28 cellular contexts compared by ENCODE assay signal in genomic region chr15:64519897-64520296, GRCh38. TPM values are rescaled to one million over a fixed set of nuclear protein-coding genes. Genes with fewer than 3 reads are reported as not detected.
DNase-seq lines count a peak whose midpoint lies in the region; TF ChIP-seq lines count a peak whose summit lies in the region.
"Had no signal": no experiment of that assay in that cellular context is flagged by ENCODE, and none has a peak within 500 bp of the region (broad histone marks: within the 10 kb centered on the region; RNA-seq: fewer than 3 reads in every experiment).

No MANE protein-coding gene starts in this region.

- peaks cover 38 to 45% of the 10 kb centered on the region in 2 experiments for H3K4me1 Mint-ChIP-seq in H9

- no peaks in the 10 kb centered on the region for H4K20me1 ChIP-seq in H9 (ENCODE audit: control insufficient read depth, insufficient read depth, insufficient read length)
- H4K20me1 ChIP-seq in smooth muscle cell (ENCODE audit: low read depth): peaks cover 98% of the 10 kb centered on the region

- H3K36me3 ChIP-seq in smooth muscle cell (ENCODE audit: low read depth) (no peaks in the 10 kb centered on the region), transverse colon (no peaks in the 10 kb centered on the region)

- H3K4me2 ChIP-seq in H9 (ENCODE audit: insufficient read depth, insufficient read length, low read length): no peak overlapping the region
- no peak overlapping the region for H3K4me2 ChIP-seq in smooth muscle cell

- H3K18ac ChIP-seq in H9 (ENCODE audit: insufficient read length, low read depth, low read length): no peak overlapping the region

- H3K56ac ChIP-seq in H9 (ENCODE audit: insufficient read length, low read depth, low read length): no peak overlapping the region

- TF ChIP-seq EP300 in transverse colon (IDR thresholded peaks at IDR 0.05; ENCODE audit: low read depth): no peak

- H4K5ac ChIP-seq in H9 (ENCODE audit: insufficient read length, low read depth, low read length): no peak overlapping the region

- H2BK20ac ChIP-seq in H9 (ENCODE audit: low read depth, low read length, poor library complexity, severe bottlenecking): no peak overlapping the region

- H3K36me3 Mint-ChIP-seq in H9 (ENCODE audit: insufficient read depth in 1 of 3, low read depth in 3 of 3): peaks cover 0 to 4% (median 4%) of the 10 kb centered on the region in 3 experiments; a peak in 3 of 7 replicates
- H3K36me3 Mint-ChIP-seq: immature natural killer cell had no signal

- no peak overlapping the region for H2BK120ac ChIP-seq in H9 (ENCODE audit: low read depth, low read length, poor library complexity, severe bottlenecking)

- in situ Hi-C loops in transverse colon (cut with MboI; ENCODE audit: low pct_ligation_motif_present in 1 of 4, low pct_unique_long_range_greater_than_20kb in 1 of 4, low sequenced_read_pairs in 3 of 4): no loop called here

- no peak overlapping the region for H3K4ac ChIP-seq in H9 (ENCODE audit: low read depth, low read length)

- no peak overlapping the region for H3T11ph ChIP-seq in H9 (ENCODE audit: low read length)

- 0 out of 7 replicates have a peak overlapping the region, but pooled peaks of 1 of the 3 experiments have one; percentile 14 for H3K27ac Mint-ChIP-seq in H9
- H3K27ac Mint-ChIP-seq: activated CD4-positive, alpha-beta memory T cell treated with anti-CD3 and anti-CD28 coated beads for 36 hours; activated naive CD4-positive, alpha-beta T cell treated with anti-CD3 and anti-CD28 coated beads, Interleukin-2, amount 50 U/mL, for 72 hours; activated T-helper 17 cell treated with anti-CD3 and anti-CD28 coated beads, Interleukin-2, amount 50 U/mL, for 72 hours; stimulated activated memory B cell treated with anti-CD40 and anti-IgM and Interleukin-4, amounts not matched to agents 10 μg/mL and 1 μg/mL and 100 μg/mL, for 72 hours had no signal

- intact Hi-C loops in transverse colon (cut with DNase I; ENCODE audit: low total_unique reads): no loop called here

- H4K91ac ChIP-seq in H9 (ENCODE audit: insufficient read length, low read depth, low read length): no peak overlapping the region

- H3K79me1 ChIP-seq in H9 (ENCODE audit: insufficient read depth, low read depth, low read length, poor library complexity, severe bottlenecking): peaks cover 18% of the 10 kb centered on the region

- H3K4me3 ChIP-seq in smooth muscle cell (no peak overlapping the region), transverse colon (no peak overlapping the region)
- H3K4me3 ChIP-seq: testis had no signal

- H3K4me1 ChIP-seq in H9 (ENCODE audit: insufficient read depth, low read length): no peaks in the 10 kb centered on the region; the same call in 1 of the 2 replicates
- peaks cover 11% of the 10 kb centered on the region for H3K4me1 ChIP-seq in smooth muscle cell (ENCODE audit: low read depth)
- H3K4me1 ChIP-seq in transverse colon: peaks cover 10 to 53% (median 18%) of the 10 kb centered on the region in 4 donors

- no peak overlapping the region for H3K23ac ChIP-seq in H9 (ENCODE audit: insufficient read length, low read depth, low read length)

- H3K27ac ChIP-seq in H9 (ENCODE audit: insufficient read length, low read depth, low read length) (no peak overlapping the region), caudate nucleus (ENCODE audit: low read depth, low read length) (peak overlapping the region; percentile 14), smooth muscle cell (ENCODE audit: low read depth) (no peak overlapping the region), transverse colon (no peak overlapping the region)

- H3K27me3 Mint-ChIP-seq in H9 (ENCODE audit: low read depth): no peaks in the 10 kb centered on the region
- H3K27me3 Mint-ChIP-seq: activated CD4-positive, alpha-beta memory T cell treated with anti-CD3 and anti-CD28 coated beads for 36 hours; activated T-helper 17 cell treated with anti-CD3 and anti-CD28 coated beads, Interleukin-2, amount 50 U/mL, for 72 hours; CD8-positive, alpha-beta memory T cell; naive thymus-derived CD8-positive, alpha-beta T cell; stimulated activated memory B cell treated with anti-CD40 and anti-IgM and Interleukin-4, amounts not matched to agents 10 μg/mL and 1 μg/mL and 100 μg/mL, for 72 hours had no signal

- no peak overlapping the region for H3K4me3 Mint-ChIP-seq in H9
- H3K4me3 Mint-ChIP-seq: activated CD4-positive, alpha-beta memory T cell treated with anti-CD3 and anti-CD28 coated beads for 36 hours; activated T-helper 17 cell treated with anti-CD3 and anti-CD28 coated beads, Interleukin-2, amount 50 U/mL, for 72 hours; CD8-positive, alpha-beta memory T cell; immature natural killer cell; stimulated activated memory B cell treated with anti-CD40 and anti-IgM and Interleukin-4, amounts not matched to agents 10 μg/mL and 1 μg/mL and 100 μg/mL, for 72 hours had no signal

- no peak overlapping the region for H2BK12ac ChIP-seq in H9 (ENCODE audit: insufficient read length, low read depth, low read length)

- no peaks in the 10 kb centered on the region for H3K27me3 ChIP-seq in H9 (ENCODE audit: insufficient read depth, low read length)
- H3K27me3 ChIP-seq in smooth muscle cell (ENCODE audit: low read depth): no peaks in the 10 kb centered on the region
- no peaks in the 10 kb centered on the region for H3K27me3 ChIP-seq in transverse colon
- H3K27me3 ChIP-seq: testis had no signal

- H2AK5ac ChIP-seq in H9 (ENCODE audit: insufficient read length, low read length): no peak overlapping the region

- no peak for TF ChIP-seq POLR2A in transverse colon (IDR thresholded peaks at IDR 0.05)

- DNase-seq in H9: no peak
- peak; percentile 17 for DNase-seq in OCI-M1 (lab: John Stamatoyannopoulos, UW)
- no peak for DNase-seq in caudate nucleus (lab: John Stamatoyannopoulos, UW)
- DNase-seq in smooth muscle cell (lab: John Stamatoyannopoulos, UW; ENCODE audit: unreplicated experiment): no peak
- no peak for DNase-seq in Kasumi-1 (lab: John Stamatoyannopoulos, UW)
- no peak for DNase-seq in Ammon's horn (ENCODE audit: low spot score)
- DNase-seq in transverse colon: no peak
- DNase-seq: activated CD4-positive, alpha-beta memory T cell treated with anti-CD3 and anti-CD28 coated beads for 36 hours; activated CD8-positive, alpha-beta memory T cell treated with anti-CD3 and anti-CD28 coated beads, Interleukin-2, amount 50 U/mL, for 48 hours; aorta; CD8-positive, alpha-beta memory T cell; cerebellar nuclear complex; DMS153; foreskin fibroblast; GOT3; immature natural killer cell; KG1; midbrain; MV-4-11; naive thymus-derived CD8-positive, alpha-beta T cell; NCI-H1694 treated with DMSO at 0.1 percent for 48 hours; NCI-H526; retina; T-helper 9 cell; testis had no signal

- no peaks in the 10 kb centered on the region for H3K23me2 ChIP-seq in H9 (ENCODE audit: insufficient read length, low read depth, low read length, poor library complexity, severe bottlenecking)

- TF ChIP-seq CTCF in H9 (conservative IDR thresholded peaks at IDR 0.05) (peak; percentile 26; the same call in 1 of the 3 replicates), smooth muscle cell (IDR thresholded peaks at IDR 0.05; ENCODE audit: borderline replicate concordance, insufficient read depth, poor library complexity, severe bottlenecking) (peak; percentile 6), transverse colon (IDR thresholded peaks at IDR 0.05) (no peak)

- H3K14ac ChIP-seq in H9 (ENCODE audit: insufficient read depth, low read length): no peak overlapping the region

- H2AFZ ChIP-seq in H9 (ENCODE audit: low read length) (no peak overlapping the region), smooth muscle cell (ENCODE audit: low read depth) (no peak overlapping the region)

- H4K8ac ChIP-seq in H9 (replicated peaks; ENCODE audit: insufficient read length, low read depth, low read length): no peak overlapping the region

- no peak overlapping the region for H2BK5ac ChIP-seq in H9 (ENCODE audit: insufficient read length, low read length)

- H3K79me2 ChIP-seq in H9 (ENCODE audit: insufficient read depth, low read length): peaks cover 12% of the 10 kb centered on the region; the same call in 1 of the 2 replicates
- peaks cover 68% of the 10 kb centered on the region for H3K79me2 ChIP-seq in smooth muscle cell (ENCODE audit: low read depth)

- H3K9ac ChIP-seq in H9 (ENCODE audit: extremely low read depth, insufficient read length, low read length) (no peak overlapping the region), smooth muscle cell (ENCODE audit: low read depth) (no peak overlapping the region)

- H2BK15ac ChIP-seq in H9 (ENCODE audit: low read depth, low read length): no peak overlapping the region

- H3F3A ChIP-seq in smooth muscle cell (ENCODE audit: low read depth): peaks cover 3% of the 10 kb centered on the region

- H3K9me3 Mint-ChIP-seq in H9: no peaks in the 10 kb centered on the region
- H3K9me3 Mint-ChIP-seq: activated CD4-positive, alpha-beta memory T cell treated with anti-CD3 and anti-CD28 coated beads for 36 hours; activated naive CD4-positive, alpha-beta T cell treated with anti-CD3 and anti-CD28 coated beads, Interleukin-2, amount 50 U/mL, for 72 hours; activated T-helper 17 cell treated with anti-CD3 and anti-CD28 coated beads, Interleukin-2, amount 50 U/mL, for 72 hours; CD8-positive, alpha-beta memory T cell; immature natural killer cell; naive thymus-derived CD8-positive, alpha-beta T cell; stimulated activated memory B cell treated with anti-CD40 and anti-IgM and Interleukin-4, amounts not matched to agents 10 μg/mL and 1 μg/mL and 100 μg/mL, for 72 hours had no signal

- H3K9me3 ChIP-seq in H9 (ENCODE audit: control insufficient read depth, low read depth, low read length) (no peaks in the 10 kb centered on the region), smooth muscle cell (replicated peaks; ENCODE audit: low read depth) (no peaks in the 10 kb centered on the region), transverse colon (no peaks in the 10 kb centered on the region)
- H3K9me3 ChIP-seq: testis had no signal

RNA-seq across cellular contexts. Expression of gene ZNF609, which starts 59.5 kb away (rescaled TPM):
- total RNA-seq in H9 (2021) (38.8 and 45.3 TPM in 2 replicates), smooth muscle cell (15.6 and 15.9 TPM in 2 replicates), transverse colon (10 to 100 TPM; 16.1 to 34.8 (median 28.2) TPM)
- polyA plus RNA-seq in smooth muscle cell: 9.9 and 10.7 TPM in 2 replicates

Comparison
In these comparisons a context has a peak if more than half of its experiments do, and no peak if none do; other contexts are left out.
1. CTCF ChIP-seq: peak in H9 (single experiment) and smooth muscle cell (single experiment); none in transverse colon (0 of 5).